ENCODE assay signal across 17 cellular contexts in genomic region chr6:53834134-53834533, GRCh38. TPM values are rescaled to one million over a fixed set of nuclear protein-coding genes. Genes with fewer than 3 reads are reported as not detected.
DNase-seq lines count a peak whose midpoint lies in the region; ATAC-seq and TF ChIP-seq lines count a peak whose summit lies in the region.
"Had no signal": no experiment of that assay in that cellular context is flagged by ENCODE, and none has a peak within 500 bp of the region (broad histone marks: within the 10 kb centered on the region; RNA-seq: fewer than 3 reads in every experiment).

No MANE protein-coding gene starts in this region.

- H2BK5ac ChIP-seq in trophoblast cell (ENCODE audit: low read depth, low read length, poor library complexity), result no peak overlapping the region

- no peak overlapping the region for H3K4me3 ChIP-seq in trophoblast cell (ENCODE audit: low read depth, low read length)
- H3K4me3 ChIP-seq in vagina, result no peak overlapping the region
- H3K4me3 ChIP-seq: HAP-1, SK-N-MC had no signal

- no peak overlapping the region for H3K18ac ChIP-seq in trophoblast cell (ENCODE audit: low read length)

- peaks cover 2% of the 10 kb centered on the region for H3K79me2 ChIP-seq in trophoblast cell (ENCODE audit: control insufficient read depth, insufficient read depth, low read length, poor library complexity)

- peaks cover 39% of the 10 kb centered on the region for H3K4me1 ChIP-seq in foreskin keratinocyte
- peaks cover 4 to 11% of the 10 kb centered on the region in 2 experiments for H3K4me1 ChIP-seq in trophoblast cell (ENCODE audit: control insufficient read depth in 1 of 2, insufficient read depth in 2 of 2, low read length in 2 of 2)
- peaks cover 25% of the 10 kb centered on the region for H3K4me1 ChIP-seq in vagina

- no peak overlapping the region for H4K91ac ChIP-seq in trophoblast cell (ENCODE audit: low read depth, low read length)

- TF ChIP-seq CTCF in foreskin keratinocyte (conservative IDR thresholded peaks at IDR 0.05), result no peak
- TF ChIP-seq CTCF in vagina (IDR thresholded peaks at IDR 0.05), result no peak

- H2BK120ac ChIP-seq in trophoblast cell (ENCODE audit: insufficient read depth, low read length, poor library complexity), result peak overlapping the region; percentile 63

- no peak overlapping the region for H4K12ac ChIP-seq in trophoblast cell (ENCODE audit: low read depth, low read length)

- no peak overlapping the region for H2BK12ac ChIP-seq in trophoblast cell (ENCODE audit: low read length)

- WGBS in trophoblast cell (ENCODE audit: extremely low coverage, insufficient coverage, insufficient read length), result no CpG with 5 or more reads among the region's 4 CpGs

- no peak for TF ChIP-seq POLR2A in vagina (IDR thresholded peaks at IDR 0.05)

- no peak overlapping the region for H3K14ac ChIP-seq in trophoblast cell (ENCODE audit: low read length)

- no peaks in the 10 kb centered on the region for H3K27me3 ChIP-seq in foreskin keratinocyte
- H3K27me3 ChIP-seq in trophoblast cell (ENCODE audit: insufficient read depth, low read length), result no peaks in the 10 kb centered on the region
- no peaks in the 10 kb centered on the region for H3K27me3 ChIP-seq in vagina

- H3K23ac ChIP-seq in trophoblast cell (ENCODE audit: low read length), result no peak overlapping the region

- H3K36me3 ChIP-seq in trophoblast cell (ENCODE audit: control insufficient read depth in 1 of 2, insufficient read depth in 2 of 2, low read length in 2 of 2), result peaks cover 0 to 2% of the 10 kb centered on the region in 2 experiments
- no peaks in the 10 kb centered on the region for H3K36me3 ChIP-seq in vagina
- H3K36me3 ChIP-seq: HAP-1 had no signal

- H2AK5ac ChIP-seq in trophoblast cell (ENCODE audit: low read length), result no peak overlapping the region

- H3K9me3 ChIP-seq in trophoblast cell (ENCODE audit: insufficient read depth, low read depth, low read length), result no peaks in the 10 kb centered on the region
- H3K9me3 ChIP-seq in vagina, result no peaks in the 10 kb centered on the region
- H3K9me3 ChIP-seq: HAP-1 had no signal

- H4K8ac ChIP-seq in trophoblast cell (ENCODE audit: low read depth, low read length), result no peak overlapping the region

- H3K27ac ChIP-seq in foreskin keratinocyte, result no peak overlapping the region
- peak overlapping the region; percentile 30 for H3K27ac ChIP-seq in trophoblast cell (ENCODE audit: low read depth, low read length)
- H3K27ac ChIP-seq in vagina, result no peak overlapping the region
- H3K27ac ChIP-seq: 22Rv1 had no signal

- no peak overlapping the region for H3K9ac ChIP-seq in trophoblast cell (ENCODE audit: low read length)

- no peak overlapping the region for H3K4ac ChIP-seq in trophoblast cell (ENCODE audit: low read depth, low read length)

- H3K4me2 ChIP-seq in trophoblast cell (ENCODE audit: low read length), result no peak overlapping the region

- no peak overlapping the region for H2AFZ ChIP-seq in trophoblast cell (ENCODE audit: insufficient read depth, low read length, poor library complexity)

- intact Hi-C loops in vagina (cut with DNase I), result no loop called here

- ATAC-seq in foreskin keratinocyte (peak; percentile 66), HG02571 (IDR thresholded peaks at IDR 0.05; ENCODE audit: unreplicated experiment) (no peak)

- DNase-seq in DMS79 treated with DMSO at 0.1 percent for 48 hours (lab: John Stamatoyannopoulos, UW), result peak; percentile 55
- no peak for DNase-seq in DMS79 (lab: John Stamatoyannopoulos, UW)
- peak in 1 of 2 donors; percentile 56 for DNase-seq in foreskin keratinocyte
- DNase-seq in trophoblast cell, result no peak
- DNase-seq in MV-4-11 (lab: John Stamatoyannopoulos, UW), result no peak
- DNase-seq in iPS-NIHi7 (ENCODE audit: extremely low spot score), result no peak
- DNase-seq in vagina (ENCODE audit: extremely low spot score in 2 of 2), result no peak
- DNase-seq: AML-193, DND-41, NCI-H1105, NCI-H2081 treated with DMSO at 0.1 percent for 48 hours, NCI-H2227 treated with DMSO at 0.1 percent for 48 hours, SHP77 had no signal

- H3K79me1 ChIP-seq in trophoblast cell (ENCODE audit: low read length), result peaks cover 2% of the 10 kb centered on the region

RNA-seq across cellular contexts. Expression of gene LRRC1, which starts 39.3 kb away (rescaled TPM):
- total RNA-seq in foreskin keratinocyte (22.5 and 23.6 TPM in 2 replicates), vagina (52.5 TPM)
- polyA plus RNA-seq in foreskin keratinocyte, result 9.2 and 10.7 TPM in 2 replicates
- polyA plus RNA-seq in trophoblast cell (2013), result 43.6 and 44.5 TPM in 2 replicates
